In genomic region chr5:149675467-149676201, GRCh38 we compare ENCODE assay signal across 1 cellular context.
TF ChIP-seq lines count a peak whose summit lies in the region.

No MANE protein-coding gene starts in this region.

TF ChIP-seq in HEK293, 187 proteins besides CTCF, POLR2A, EP300 and RAD21 (continued from another document):
- no peak for TF ChIP-seq ZBTB10 (tag by site-specific recombination; IDR thresholded peaks at IDR 0.05)
- TF ChIP-seq EGR2 (tag by site-specific recombination; IDR thresholded peaks at IDR 0.05; ENCODE audit: low read depth), result peak; percentile 91
- no peak for TF ChIP-seq HOXA7 (CRISPR knock-in tag; IDR thresholded peaks at IDR 0.05; ENCODE audit: borderline replicate concordance)
- TF ChIP-seq ZNF302 (tag by site-specific recombination; IDR thresholded peaks at IDR 0.05; ENCODE audit: low read depth), result no peak
- peak; percentile 85 for TF ChIP-seq ZFHX2 (tag by site-specific recombination; conservative IDR thresholded peaks at IDR 0.05)
